1 cellular context compared by ENCODE assay signal in the genomic region with DNA sequence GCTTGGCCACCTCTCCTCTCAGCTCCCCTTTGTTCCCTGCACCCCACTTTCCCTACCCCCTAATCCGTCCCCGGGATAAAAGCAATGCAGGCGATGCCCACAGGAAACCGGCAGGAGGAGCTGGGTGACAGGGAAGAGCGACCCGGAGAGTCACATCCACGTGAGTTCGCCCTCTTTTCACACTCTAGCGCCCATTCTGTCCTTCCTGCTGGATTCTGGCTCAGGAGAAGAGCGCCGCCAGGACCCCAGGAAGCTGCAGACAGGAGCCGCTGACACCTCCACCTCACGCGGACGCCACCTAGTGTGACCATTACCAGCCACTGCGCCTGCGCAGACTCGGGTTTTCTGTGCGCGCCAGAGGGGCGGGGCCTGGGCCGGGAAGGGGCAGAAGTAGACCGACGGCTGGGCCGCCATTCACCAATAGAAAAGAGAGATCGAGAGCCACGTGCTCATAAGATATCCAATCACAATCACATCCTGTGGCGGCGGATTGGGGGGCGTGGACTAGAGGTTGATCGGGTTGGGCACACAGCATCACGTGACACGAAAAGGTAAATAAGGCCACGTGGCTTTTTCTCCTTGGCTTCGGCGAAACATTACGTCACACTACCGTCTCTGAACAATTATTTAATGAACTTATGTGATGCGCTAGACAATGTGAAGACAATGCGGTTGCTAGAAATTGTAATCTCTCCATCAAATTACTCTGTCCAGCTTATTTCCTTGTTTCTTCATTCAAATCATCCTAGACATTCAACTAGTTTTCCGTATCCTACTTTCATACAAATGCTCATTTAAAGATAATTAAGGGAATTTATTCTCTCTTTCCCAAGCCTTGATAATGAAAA.
A peak's percentile ranks its signal among the peaks of the same experiment; 100 is the strongest.
TF ChIP-seq lines count a peak whose summit lies in the region.

No MANE protein-coding gene starts in this region.

TF ChIP-seq in HEK293, 187 proteins besides CTCF, POLR2A, EP300 and RAD21 (continued from another document and continues in another):
- TF ChIP-seq, protein P1, sequence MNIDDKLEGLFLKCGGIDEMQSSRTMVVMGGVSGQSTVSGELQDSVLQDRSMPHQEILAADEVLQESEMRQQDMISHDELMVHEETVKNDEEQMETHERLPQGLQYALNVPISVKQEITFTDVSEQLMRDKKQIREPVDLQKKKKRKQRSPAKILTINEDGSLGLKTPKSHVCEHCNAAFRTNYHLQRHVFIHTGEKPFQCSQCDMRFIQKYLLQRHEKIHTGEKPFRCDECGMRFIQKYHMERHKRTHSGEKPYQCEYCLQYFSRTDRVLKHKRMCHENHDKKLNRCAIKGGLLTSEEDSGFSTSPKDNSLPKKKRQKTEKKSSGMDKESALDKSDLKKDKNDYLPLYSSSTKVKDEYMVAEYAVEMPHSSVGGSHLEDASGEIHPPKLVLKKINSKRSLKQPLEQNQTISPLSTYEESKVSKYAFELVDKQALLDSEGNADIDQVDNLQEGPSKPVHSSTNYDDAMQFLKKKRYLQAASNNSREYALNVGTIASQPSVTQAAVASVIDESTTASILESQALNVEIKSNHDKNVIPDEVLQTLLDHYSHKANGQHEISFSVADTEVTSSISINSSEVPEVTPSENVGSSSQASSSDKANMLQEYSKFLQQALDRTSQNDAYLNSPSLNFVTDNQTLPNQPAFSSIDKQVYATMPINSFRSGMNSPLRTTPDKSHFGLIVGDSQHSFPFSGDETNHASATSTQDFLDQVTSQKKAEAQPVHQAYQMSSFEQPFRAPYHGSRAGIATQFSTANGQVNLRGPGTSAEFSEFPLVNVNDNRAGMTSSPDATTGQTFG (tag by site-specific recombination; IDR thresholded peaks at IDR 0.05; ENCODE audit: borderline replicate concordance) = no peak
- TF ChIP-seq GLIS2 (tag by site-specific recombination; IDR thresholded peaks at IDR 0.05) = peak; percentile 79
- TF ChIP-seq ZNF629 (tag by site-specific recombination; IDR thresholded peaks at IDR 0.05) = peak; percentile 98
- peak; percentile 63 for TF ChIP-seq ZBTB17 (tag by site-specific recombination; IDR thresholded peaks at IDR 0.05)
- TF ChIP-seq SP3 (tag by site-specific recombination; IDR thresholded peaks at IDR 0.05) = peak; percentile 81
- no peak for TF ChIP-seq ZNF654 (tag by site-specific recombination; IDR thresholded peaks at IDR 0.05; ENCODE audit: low read depth)
- TF ChIP-seq, protein P2, sequence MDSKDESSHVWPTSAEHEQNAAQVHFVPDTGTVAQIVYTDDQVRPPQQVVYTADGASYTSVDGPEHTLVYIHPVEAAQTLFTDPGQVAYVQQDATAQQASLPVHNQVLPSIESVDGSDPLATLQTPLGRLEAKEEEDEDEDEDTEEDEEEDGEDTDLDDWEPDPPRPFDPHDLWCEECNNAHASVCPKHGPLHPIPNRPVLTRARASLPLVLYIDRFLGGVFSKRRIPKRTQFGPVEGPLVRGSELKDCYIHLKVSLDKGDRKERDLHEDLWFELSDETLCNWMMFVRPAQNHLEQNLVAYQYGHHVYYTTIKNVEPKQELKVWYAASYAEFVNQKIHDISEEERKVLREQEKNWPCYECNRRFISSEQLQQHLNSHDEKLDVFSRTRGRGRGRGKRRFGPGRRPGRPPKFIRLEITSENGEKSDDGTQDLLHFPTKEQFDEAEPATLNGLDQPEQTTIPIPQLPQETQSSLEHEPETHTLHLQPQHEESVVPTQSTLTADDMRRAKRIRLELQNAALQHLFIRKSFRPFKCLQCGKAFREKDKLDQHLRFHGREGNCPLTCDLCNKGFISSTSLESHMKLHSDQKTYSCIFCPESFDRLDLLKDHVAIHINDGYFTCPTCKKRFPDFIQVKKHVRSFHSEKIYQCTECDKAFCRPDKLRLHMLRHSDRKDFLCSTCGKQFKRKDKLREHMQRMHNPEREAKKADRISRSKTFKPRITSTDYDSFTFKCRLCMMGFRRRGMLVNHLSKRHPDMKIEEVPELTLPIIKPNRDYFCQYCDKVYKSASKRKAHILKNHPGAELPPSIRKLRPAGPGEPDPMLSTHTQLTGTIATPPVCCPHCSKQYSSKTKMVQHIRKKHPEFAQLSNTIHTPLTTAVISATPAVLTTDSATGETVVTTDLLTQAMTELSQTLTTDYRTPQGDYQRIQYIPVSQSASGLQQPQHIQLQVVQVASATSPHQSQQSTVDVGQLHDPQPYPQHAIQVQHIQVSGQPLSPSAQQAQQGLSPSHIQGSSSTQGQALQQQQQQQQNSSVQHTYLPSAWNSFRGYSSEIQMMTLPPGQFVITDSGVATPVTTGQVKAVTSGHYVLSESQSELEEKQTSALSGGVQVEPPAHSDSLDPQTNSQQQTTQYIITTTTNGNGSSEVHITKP (tag by site-specific recombination; IDR thresholded peaks at IDR 0.05) = no peak; the same call in 1 of the 2 replicates
- TF ChIP-seq YY2 (tag by site-specific recombination; IDR thresholded peaks at IDR 0.05) = no peak
- no peak for TF ChIP-seq ZNF423 (tag by site-specific recombination; IDR thresholded peaks at IDR 0.05)
- TF ChIP-seq ZNF248 (tag by site-specific recombination; IDR thresholded peaks at IDR 0.05) = no peak
- no peak for TF ChIP-seq ZNF311 (tag by site-specific recombination; IDR thresholded peaks at IDR 0.05; ENCODE audit: borderline replicate concordance)
- no peak for TF ChIP-seq MEIS1 (CRISPR knock-in tag; IDR thresholded peaks at IDR 0.05; ENCODE audit: borderline replicate concordance)
- no peak for TF ChIP-seq ZNF473 (tag by site-specific recombination; IDR thresholded peaks at IDR 0.05)
- TF ChIP-seq ZSCAN23 (tag by site-specific recombination; IDR thresholded peaks at IDR 0.05) = no peak
- TF ChIP-seq, protein P3, sequence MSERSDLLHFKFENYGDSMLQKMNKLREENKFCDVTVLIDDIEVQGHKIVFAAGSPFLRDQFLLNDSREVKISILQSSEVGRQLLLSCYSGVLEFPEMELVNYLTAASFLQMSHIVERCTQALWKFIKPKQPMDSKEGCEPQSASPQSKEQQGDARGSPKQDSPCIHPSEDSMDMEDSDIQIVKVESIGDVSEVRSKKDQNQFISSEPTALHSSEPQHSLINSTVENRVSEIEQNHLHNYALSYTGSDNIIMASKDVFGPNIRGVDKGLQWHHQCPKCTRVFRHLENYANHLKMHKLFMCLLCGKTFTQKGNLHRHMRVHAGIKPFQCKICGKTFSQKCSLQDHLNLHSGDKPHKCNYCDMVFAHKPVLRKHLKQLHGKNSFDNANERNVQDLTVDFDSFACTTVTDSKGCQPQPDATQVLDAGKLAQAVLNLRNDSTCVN (tag by site-specific recombination; optimal IDR thresholded peaks at IDR 0.05) = peak; percentile 30
- no peak for TF ChIP-seq ZNF792 (tag by site-specific recombination; IDR thresholded peaks at IDR 0.05)
- no peak for TF ChIP-seq ZNF174 (tag by site-specific recombination; IDR thresholded peaks at IDR 0.05)
- TF ChIP-seq, protein P4, sequence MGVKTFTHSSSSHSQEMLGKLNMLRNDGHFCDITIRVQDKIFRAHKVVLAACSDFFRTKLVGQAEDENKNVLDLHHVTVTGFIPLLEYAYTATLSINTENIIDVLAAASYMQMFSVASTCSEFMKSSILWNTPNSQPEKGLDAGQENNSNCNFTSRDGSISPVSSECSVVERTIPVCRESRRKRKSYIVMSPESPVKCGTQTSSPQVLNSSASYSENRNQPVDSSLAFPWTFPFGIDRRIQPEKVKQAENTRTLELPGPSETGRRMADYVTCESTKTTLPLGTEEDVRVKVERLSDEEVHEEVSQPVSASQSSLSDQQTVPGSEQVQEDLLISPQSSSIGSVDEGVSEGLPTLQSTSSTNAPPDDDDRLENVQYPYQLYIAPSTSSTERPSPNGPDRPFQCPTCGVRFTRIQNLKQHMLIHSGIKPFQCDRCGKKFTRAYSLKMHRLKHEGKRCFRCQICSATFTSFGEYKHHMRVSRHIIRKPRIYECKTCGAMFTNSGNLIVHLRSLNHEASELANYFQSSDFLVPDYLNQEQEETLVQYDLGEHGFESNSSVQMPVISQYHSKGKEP (tag by site-specific recombination; IDR thresholded peaks at IDR 0.05) = no peak
- no peak for TF ChIP-seq ZNF768 (tag by site-specific recombination; IDR thresholded peaks at IDR 0.05)
- TF ChIP-seq ZNF184 (tag by site-specific recombination; IDR thresholded peaks at IDR 0.05) = no peak
- TF ChIP-seq, protein P5, sequence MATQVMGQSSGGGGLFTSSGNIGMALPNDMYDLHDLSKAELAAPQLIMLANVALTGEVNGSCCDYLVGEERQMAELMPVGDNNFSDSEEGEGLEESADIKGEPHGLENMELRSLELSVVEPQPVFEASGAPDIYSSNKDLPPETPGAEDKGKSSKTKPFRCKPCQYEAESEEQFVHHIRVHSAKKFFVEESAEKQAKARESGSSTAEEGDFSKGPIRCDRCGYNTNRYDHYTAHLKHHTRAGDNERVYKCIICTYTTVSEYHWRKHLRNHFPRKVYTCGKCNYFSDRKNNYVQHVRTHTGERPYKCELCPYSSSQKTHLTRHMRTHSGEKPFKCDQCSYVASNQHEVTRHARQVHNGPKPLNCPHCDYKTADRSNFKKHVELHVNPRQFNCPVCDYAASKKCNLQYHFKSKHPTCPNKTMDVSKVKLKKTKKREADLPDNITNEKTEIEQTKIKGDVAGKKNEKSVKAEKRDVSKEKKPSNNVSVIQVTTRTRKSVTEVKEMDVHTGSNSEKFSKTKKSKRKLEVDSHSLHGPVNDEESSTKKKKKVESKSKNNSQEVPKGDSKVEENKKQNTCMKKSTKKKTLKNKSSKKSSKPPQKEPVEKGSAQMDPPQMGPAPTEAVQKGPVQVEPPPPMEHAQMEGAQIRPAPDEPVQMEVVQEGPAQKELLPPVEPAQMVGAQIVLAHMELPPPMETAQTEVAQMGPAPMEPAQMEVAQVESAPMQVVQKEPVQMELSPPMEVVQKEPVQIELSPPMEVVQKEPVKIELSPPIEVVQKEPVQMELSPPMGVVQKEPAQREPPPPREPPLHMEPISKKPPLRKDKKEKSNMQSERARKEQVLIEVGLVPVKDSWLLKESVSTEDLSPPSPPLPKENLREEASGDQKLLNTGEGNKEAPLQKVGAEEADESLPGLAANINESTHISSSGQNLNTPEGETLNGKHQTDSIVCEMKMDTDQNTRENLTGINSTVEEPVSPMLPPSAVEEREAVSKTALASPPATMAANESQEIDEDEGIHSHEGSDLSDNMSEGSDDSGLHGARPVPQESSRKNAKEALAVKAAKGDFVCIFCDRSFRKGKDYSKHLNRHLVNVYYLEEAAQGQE (tag by site-specific recombination; IDR thresholded peaks at IDR 0.05) = no peak
- TF ChIP-seq, protein P6, sequence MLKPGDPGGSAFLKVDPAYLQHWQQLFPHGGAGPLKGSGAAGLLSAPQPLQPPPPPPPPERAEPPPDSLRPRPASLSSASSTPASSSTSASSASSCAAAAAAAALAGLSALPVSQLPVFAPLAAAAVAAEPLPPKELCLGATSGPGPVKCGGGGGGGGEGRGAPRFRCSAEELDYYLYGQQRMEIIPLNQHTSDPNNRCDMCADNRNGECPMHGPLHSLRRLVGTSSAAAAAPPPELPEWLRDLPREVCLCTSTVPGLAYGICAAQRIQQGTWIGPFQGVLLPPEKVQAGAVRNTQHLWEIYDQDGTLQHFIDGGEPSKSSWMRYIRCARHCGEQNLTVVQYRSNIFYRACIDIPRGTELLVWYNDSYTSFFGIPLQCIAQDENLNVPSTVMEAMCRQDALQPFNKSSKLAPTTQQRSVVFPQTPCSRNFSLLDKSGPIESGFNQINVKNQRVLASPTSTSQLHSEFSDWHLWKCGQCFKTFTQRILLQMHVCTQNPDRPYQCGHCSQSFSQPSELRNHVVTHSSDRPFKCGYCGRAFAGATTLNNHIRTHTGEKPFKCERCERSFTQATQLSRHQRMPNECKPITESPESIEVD (tag by site-specific recombination; IDR thresholded peaks at IDR 0.05) = no peak
- TF ChIP-seq ZNF366 (tag by site-specific recombination; conservative IDR thresholded peaks at IDR 0.05) = peak; percentile 94
- TF ChIP-seq ZNF391 (tag by site-specific recombination; IDR thresholded peaks at IDR 0.05; ENCODE audit: borderline replicate concordance, low read depth) = 0 out of 2 replicates have a peak, but pooled peaks have one; percentile 46
- TF ChIP-seq ZNF138 (tag by site-specific recombination; IDR thresholded peaks at IDR 0.05; ENCODE audit: borderline replicate concordance) = no peak
- no peak for TF ChIP-seq ZFP3 (tag by site-specific recombination; IDR thresholded peaks at IDR 0.05; ENCODE audit: low read depth)
- no peak for TF ChIP-seq ZNF785 (tag by site-specific recombination; IDR thresholded peaks at IDR 0.05)
- TF ChIP-seq, protein P7, sequence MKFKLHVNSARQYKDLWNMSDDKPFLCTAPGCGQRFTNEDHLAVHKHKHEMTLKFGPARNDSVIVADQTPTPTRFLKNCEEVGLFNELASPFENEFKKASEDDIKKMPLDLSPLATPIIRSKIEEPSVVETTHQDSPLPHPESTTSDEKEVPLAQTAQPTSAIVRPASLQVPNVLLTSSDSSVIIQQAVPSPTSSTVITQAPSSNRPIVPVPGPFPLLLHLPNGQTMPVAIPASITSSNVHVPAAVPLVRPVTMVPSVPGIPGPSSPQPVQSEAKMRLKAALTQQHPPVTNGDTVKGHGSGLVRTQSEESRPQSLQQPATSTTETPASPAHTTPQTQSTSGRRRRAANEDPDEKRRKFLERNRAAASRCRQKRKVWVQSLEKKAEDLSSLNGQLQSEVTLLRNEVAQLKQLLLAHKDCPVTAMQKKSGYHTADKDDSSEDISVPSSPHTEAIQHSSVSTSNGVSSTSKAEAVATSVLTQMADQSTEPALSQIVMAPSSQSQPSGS (tag by site-specific recombination; IDR thresholded peaks at IDR 0.05; ENCODE audit: low read depth) = peak; percentile 99
- 0 out of 2 replicates have a peak, but pooled peaks have one; percentile 34 for TF ChIP-seq REPIN1 (tag by site-specific recombination; IDR thresholded peaks at IDR 0.05; ENCODE audit: low read depth)
- TF ChIP-seq, protein P8, sequence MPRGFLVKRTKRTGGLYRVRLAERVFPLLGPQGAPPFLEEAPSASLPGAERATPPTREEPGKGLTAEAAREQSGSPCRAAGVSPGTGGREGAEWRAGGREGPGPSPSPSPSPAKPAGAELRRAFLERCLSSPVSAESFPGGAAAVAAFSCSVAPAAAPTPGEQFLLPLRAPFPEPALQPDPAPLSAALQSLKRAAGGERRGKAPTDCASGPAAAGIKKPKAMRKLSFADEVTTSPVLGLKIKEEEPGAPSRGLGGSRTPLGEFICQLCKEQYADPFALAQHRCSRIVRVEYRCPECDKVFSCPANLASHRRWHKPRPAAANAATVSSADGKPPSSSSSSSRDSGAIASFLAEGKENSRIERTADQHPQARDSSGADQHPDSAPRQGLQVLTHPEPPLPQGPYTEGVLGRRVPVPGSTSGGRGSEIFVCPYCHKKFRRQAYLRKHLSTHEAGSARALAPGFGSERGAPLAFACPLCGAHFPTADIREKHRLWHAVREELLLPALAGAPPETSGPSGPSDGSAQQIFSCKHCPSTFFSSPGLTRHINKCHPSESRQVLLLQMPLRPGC (tag by site-specific recombination; IDR thresholded peaks at IDR 0.05) = no peak
- TF ChIP-seq ZNF324 (tag by site-specific recombination; IDR thresholded peaks at IDR 0.05) = peak; percentile 82; the same call in 1 of the 2 replicates
- no peak for TF ChIP-seq ZNF571 (tag by site-specific recombination; IDR thresholded peaks at IDR 0.05)
- peak; percentile 99 for TF ChIP-seq ZNF664 (tag by site-specific recombination; IDR thresholded peaks at IDR 0.05)
- TF ChIP-seq ZNF791 (tag by site-specific recombination; IDR thresholded peaks at IDR 0.05) = no peak
- TF ChIP-seq ZNF544 (tag by site-specific recombination; IDR thresholded peaks at IDR 0.05) = no peak
- no peak for TF ChIP-seq ZNF529 (tag by site-specific recombination; IDR thresholded peaks at IDR 0.05; ENCODE audit: insufficient replicate concordance)
- no peak for TF ChIP-seq ZNF404 (tag by site-specific recombination; IDR thresholded peaks at IDR 0.05)
- TF ChIP-seq BCL11A (tag by site-specific recombination; IDR thresholded peaks at IDR 0.05; ENCODE audit: low read depth) = no peak
- TF ChIP-seq GFI1B (tag by site-specific recombination; IDR thresholded peaks at IDR 0.05) = no peak
